In the genomic region with DNA sequence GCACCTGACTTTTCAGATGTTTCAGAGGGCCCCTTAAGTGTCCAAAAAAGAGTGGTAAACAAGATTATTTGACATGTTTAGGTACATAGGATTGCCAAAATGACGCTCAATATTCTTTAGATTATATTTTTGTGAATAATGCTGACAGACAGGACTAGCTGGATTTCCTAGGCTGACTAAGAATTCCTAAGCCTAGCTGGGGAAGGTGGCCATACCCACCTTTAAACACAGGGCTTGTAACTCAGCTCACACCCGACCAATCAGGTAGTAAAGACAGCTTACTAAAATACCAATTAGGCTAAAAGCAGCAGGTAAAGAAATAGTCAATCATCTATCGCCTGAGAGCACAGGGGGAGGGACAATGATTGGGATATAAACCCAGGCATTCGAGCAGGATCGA, we compare ENCODE assay signal across 7 cellular contexts.
A peak's percentile ranks its signal among the peaks of the same experiment; 100 is the strongest.
DNase-seq lines count a peak whose midpoint lies in the region; ATAC-seq and TF ChIP-seq lines count a peak whose summit lies in the region.
"Not testable (repeated sequence)": the region's sequence is repeated elsewhere in the genome, so short reads cannot be mapped to it uniquely, and the experiment has no call there.

No MANE protein-coding gene starts in this region.

- not testable (repeated sequence) for H3K4me1 Mint-ChIP-seq in T-helper 17 cell

- not testable (repeated sequence) for H3K36me3 Mint-ChIP-seq in T-helper 17 cell (ENCODE audit: low read depth)

- in situ Hi-C loops in mammary epithelial cell (cut with MboI; ENCODE audit: low sequenced_read_pairs in 2 of 2) = not testable (repeated sequence)

- TF ChIP-seq EP300 in sigmoid colon (IDR thresholded peaks at IDR 0.05) = not testable (repeated sequence)

- H2AFZ ChIP-seq in mammary epithelial cell (ENCODE audit: low read depth, low read length) = peak overlapping the region; percentile 52
- not testable (repeated sequence) for H2AFZ ChIP-seq in mesenchymal stem cell (ENCODE audit: low read depth, low read length)

- not testable (repeated sequence) for TF ChIP-seq POLR2A in esophagus squamous epithelium (IDR thresholded peaks at IDR 0.05); sigmoid colon (IDR thresholded peaks at IDR 0.05); testis (IDR thresholded peaks at IDR 0.05)

- H2AK5ac ChIP-seq in mesenchymal stem cell (ENCODE audit: low read length, severe bottlenecking) = not testable (repeated sequence)

- H3K27ac ChIP-seq in mammary epithelial cell (ENCODE audit: insufficient read depth, low read depth, low read length); mesenchymal stem cell (ENCODE audit: low read length, poor library complexity, severe bottlenecking); sigmoid colon: not testable (repeated sequence)
- H3K27ac ChIP-seq in esophagus squamous epithelium (peak overlapping the region; percentile 79 to 85 (median 84)), testis (peak overlapping the region; percentile 69 to 78)

- H4K8ac ChIP-seq in mesenchymal stem cell (ENCODE audit: low read length) = not testable (repeated sequence)

- not testable (repeated sequence) for H4K20me1 ChIP-seq in mammary epithelial cell (ENCODE audit: insufficient read depth, low read length)

- WGBS in mammary epithelial cell (ENCODE audit: low coverage, missing lambda C conversion rate) = 36% methylated on average over 5 of the region's 5 CpGs
- WGBS in esophagus squamous epithelium, 2 donors = 28 to 42% methylated on average over 5 of the region's 5 CpGs
- 82% methylated on average over 4 of the region's 5 CpGs for WGBS in mesenchymal stem cell
- 78 to 87% methylated on average over 5 of the region's 5 CpGs for WGBS in sigmoid colon, 2 donors
- 61 to 69% methylated on average over 5 of the region's 5 CpGs for WGBS in testis, 2 donors

- not testable (repeated sequence) for DNase-seq in T-helper 17 cell; mammary epithelial cell; esophagus squamous epithelium (lab: John Stamatoyannopoulos, UW); mesenchymal stem cell; testis
- DNase-seq in epithelial cell of esophagus (ENCODE audit: low read depth) (peak; percentile 70), sigmoid colon (peak; percentile 10)

- not testable (repeated sequence) for H3K36me3 ChIP-seq in mammary epithelial cell (ENCODE audit: insufficient read depth, low read length); esophagus squamous epithelium; mesenchymal stem cell (ENCODE audit: control insufficient read depth in 1 of 2, insufficient read depth in 2 of 2, low read depth in 1 of 2, low read length in 2 of 2); sigmoid colon; testis (ENCODE audit: low read depth, missing control alignments)

- H3K4me1 ChIP-seq in mammary epithelial cell (ENCODE audit: insufficient read depth, low read length); mesenchymal stem cell (ENCODE audit: control insufficient read depth, insufficient read depth, low read depth, low read length); sigmoid colon: not testable (repeated sequence)
- H3K4me1 ChIP-seq in esophagus squamous epithelium (peaks cover 0 to 44% (median 11%) of the 10 kb centered on the region in 3 donors), testis (peaks cover 32% of the 10 kb centered on the region)

- H4K91ac ChIP-seq in mesenchymal stem cell (ENCODE audit: low read length) = not testable (repeated sequence)

- H3K27ac Mint-ChIP-seq in T-helper 17 cell = peak overlapping the region; percentile 12

- H3K27me3 Mint-ChIP-seq in T-helper 17 cell = peaks cover 43% of the 10 kb centered on the region

- H2BK15ac ChIP-seq in mesenchymal stem cell (ENCODE audit: low read depth, poor library complexity, severe bottlenecking) = not testable (repeated sequence)

- dilution Hi-C loops in mammary epithelial cell (cut with HindIII; ENCODE audit: low sequenced_read_pairs) = not testable (repeated sequence)

- not testable (repeated sequence) for H3K4me2 ChIP-seq in mammary epithelial cell (ENCODE audit: insufficient read depth, low read depth, low read length); mesenchymal stem cell (ENCODE audit: low read length, poor library complexity, severe bottlenecking)

- not testable (repeated sequence) for H3K18ac ChIP-seq in mesenchymal stem cell (ENCODE audit: low read depth in 1 of 2, low read length in 2 of 2)

- H2BK12ac ChIP-seq in mesenchymal stem cell (ENCODE audit: low read length in 2 of 2) = not testable (repeated sequence)

- H3K14ac ChIP-seq in mesenchymal stem cell (ENCODE audit: low read length in 2 of 2) = not testable (repeated sequence)

- H3K23ac ChIP-seq in mesenchymal stem cell (ENCODE audit: low read length in 2 of 2) = not testable (repeated sequence)

- H2BK120ac ChIP-seq in mesenchymal stem cell (ENCODE audit: low read depth, low read length) = not testable (repeated sequence)

- not testable (repeated sequence) for ATAC-seq in T-helper 17 cell

- intact Hi-C loops in mammary epithelial cell (cut with micrococcal nuclease); esophagus squamous epithelium (cut with DNase I); sigmoid colon (cut with DNase I); testis (cut with DNase I; ENCODE audit: low total_unique reads): not testable (repeated sequence)

- not testable (repeated sequence) for H3K4me3 ChIP-seq in mammary epithelial cell (replicated peaks in 1 of 3; ENCODE audit: insufficient read depth in 1 of 3, low read depth in 2 of 3, low read length in 3 of 3); epithelial cell of esophagus (ENCODE audit: low read length); mesenchymal stem cell (ENCODE audit: insufficient read depth in 1 of 2, low read depth in 1 of 2, low read length in 2 of 2); sigmoid colon; testis
- peak overlapping the region in 2 of 4 donors; percentile 25 to 46 for H3K4me3 ChIP-seq in esophagus squamous epithelium

- not testable (repeated sequence) for H3K4me3 Mint-ChIP-seq in T-helper 17 cell

- not testable (repeated sequence) for BruUV-seq in mammary epithelial cell (replicated peaks; lab: Mats Ljungman, UMichigan)

- TF ChIP-seq CTCF in mammary epithelial cell (conservative IDR thresholded peaks at IDR 0.05 in 1 of 2, IDR thresholded peaks at IDR 0.05 in 1 of 2; ENCODE audit: extremely low read depth in 1 of 2, insufficient read depth in 1 of 2, low read depth in 1 of 2, low read length in 2 of 2); epithelial cell of esophagus (IDR thresholded peaks at IDR 0.05; ENCODE audit: insufficient read depth, low read depth, low read length, missing control alignments); esophagus squamous epithelium (IDR thresholded peaks at IDR 0.05); sigmoid colon (IDR thresholded peaks at IDR 0.05); testis (IDR thresholded peaks at IDR 0.05): not testable (repeated sequence)

- H3K27me3 ChIP-seq in mammary epithelial cell (ENCODE audit: insufficient read depth, low read length); esophagus squamous epithelium; mesenchymal stem cell (ENCODE audit: control insufficient read depth in 1 of 2, insufficient read depth in 1 of 2, low read length in 2 of 2); sigmoid colon; testis: not testable (repeated sequence)

- not testable (repeated sequence) for H2BK5ac ChIP-seq in mesenchymal stem cell (ENCODE audit: low read depth, low read length, poor library complexity, severe bottlenecking)

- not testable (repeated sequence) for H3K9ac ChIP-seq in mammary epithelial cell (ENCODE audit: insufficient read depth, low read length)
- peak overlapping the region; percentile 49 for H3K9ac ChIP-seq in mesenchymal stem cell (ENCODE audit: low read length)

- H3K79me2 ChIP-seq in mammary epithelial cell (ENCODE audit: insufficient read depth, low read length) = not testable (repeated sequence)

- CTCF ChIA-PET in mammary epithelial cell (lab: Charles Lee; ENCODE audit: low non-redundant PET) = not testable (repeated sequence)

- H3K9me3 ChIP-seq in T-helper 17 cell (ENCODE audit: control insufficient read depth, low read length, poor library complexity, severe bottlenecking); mammary epithelial cell (replicated peaks; ENCODE audit: insufficient read depth, low read length); mesenchymal stem cell (ENCODE audit: control insufficient read depth, low read length); sigmoid colon; testis: not testable (repeated sequence)
- peaks cover 0 to 12% (median 4%) of the 10 kb centered on the region in 3 donors for H3K9me3 ChIP-seq in esophagus squamous epithelium

- not testable (repeated sequence) for H3K79me1 ChIP-seq in mesenchymal stem cell (replicated peaks; ENCODE audit: low read length, poor library complexity, severe bottlenecking)

- H3K4ac ChIP-seq in mesenchymal stem cell (ENCODE audit: low read depth in 1 of 2, low read length in 2 of 2) = not testable (repeated sequence)
